ENCODE assay signal across 8 cellular contexts in genomic region chr22:35380537-35381423, GRCh38. TPM values are rescaled to one million over a fixed set of nuclear protein-coding genes. Genes with fewer than 3 reads are reported as not detected.
A peak's percentile ranks its signal among the peaks of the same experiment; 100 is the strongest.
DNase-seq lines count a peak whose midpoint lies in the region; ATAC-seq, FAIRE-seq and TF ChIP-seq lines count a peak whose summit lies in the region.

HMOX1 (plus strand) TSS chr22:35381096; CDS start chr22:35381174, 78 bp downstream.

- H3K27ac ChIP-seq in keratinocyte (ENCODE audit: control insufficient read depth, insufficient read depth, low read length) (peak within 1 kb of the TSS; percentile 30), skin epidermis (peak within 1 kb of the TSS in 20 of 21 experiments; percentile 34 to 87 (median 76))

- no peaks in the 10 kb centered on the region for H3K27me3 ChIP-seq in keratinocyte (ENCODE audit: control insufficient read depth, extremely low read depth, insufficient read depth, low read length)

- H3K4me2 ChIP-seq in keratinocyte (ENCODE audit: control insufficient read depth, extremely low read depth, insufficient read depth, low read depth, low read length), result peak within 1 kb of the TSS; percentile 89

- peak; percentile 69 for DNase-seq in GM04503 (ENCODE audit: low read depth)
- peak; percentile 85 for DNase-seq in HCEC 1CT
- DNase-seq in NCI-H1930 (lab: John Stamatoyannopoulos, UW), result peak; percentile 37 to 57
- DNase-seq in activated CD4-positive, CD25-positive, alpha-beta regulatory T cell treated with anti-CD3 and anti-CD28 coated beads, Interleukin-2, amount 50 U/mL, for 72 hours, result peak; percentile 78
- peak; percentile 91 for DNase-seq in choroid plexus epithelial cell (ENCODE audit: low read depth)
- DNase-seq in keratinocyte (ENCODE audit: low read depth, low spot score), result no peak

- peaks cover 20% of the 10 kb centered on the region for H3K4me1 ChIP-seq in keratinocyte (ENCODE audit: control insufficient read depth, extremely low read depth, insufficient read depth, low read length)

- H3K9me3 ChIP-seq in keratinocyte (ENCODE audit: control insufficient read depth, low read depth, low read length), result no peaks in the 10 kb centered on the region

- no peak for FAIRE-seq in keratinocyte (lab: Jason Lieb, UNC)

- H4K20me1 ChIP-seq in keratinocyte (ENCODE audit: control insufficient read depth, extremely low read depth, insufficient read depth, low read length), result no peaks in the 10 kb centered on the region

- H3K9ac ChIP-seq in keratinocyte (ENCODE audit: control insufficient read depth, extremely low read depth, insufficient read depth, low read length), result peak within 1 kb of the TSS; percentile 76

- peaks cover 0 to 7% of the 10 kb centered on the region in 2 experiments for H3K36me3 ChIP-seq in keratinocyte (ENCODE audit: control insufficient read depth in 2 of 2, extremely low read depth in 1 of 2, insufficient read depth in 2 of 2, low read length in 2 of 2)

- H2AFZ ChIP-seq in keratinocyte (ENCODE audit: control insufficient read depth, low read length), result peak within 1 kb of the TSS; percentile 93

- H3K9me1 ChIP-seq in keratinocyte (ENCODE audit: control insufficient read depth, extremely low read depth, insufficient read depth, low read length), result no peaks in the 10 kb centered on the region

- H3K4me3 ChIP-seq in choroid plexus epithelial cell (ENCODE audit: low read depth, low read length), result peak within 1 kb of the TSS; percentile 81
- H3K4me3 ChIP-seq in keratinocyte (ENCODE audit: control insufficient read depth in 2 of 3, extremely low read depth in 1 of 3, insufficient read depth in 2 of 3, low read depth in 1 of 3, low read length in 3 of 3), result peak within 1 kb of the TSS; percentile 63 to 69 (median 66)
- peak within 1 kb of the TSS; percentile 37 to 49 (median 46) for H3K4me3 ChIP-seq in skin epidermis

- no peak for TF ChIP-seq CTCF in choroid plexus epithelial cell (conservative IDR thresholded peaks at IDR 0.05; ENCODE audit: low read depth, low read length)
- TF ChIP-seq CTCF in keratinocyte (optimal IDR thresholded peaks at IDR 0.05 in 1 of 3, IDR thresholded peaks at IDR 0.05 in 1 of 3, conservative IDR thresholded peaks at IDR 0.05 in 1 of 3; ENCODE audit: extremely low read depth in 1 of 3, insufficient read depth in 2 of 3, low read length in 3 of 3), result peak in 2 of 3 experiments; percentile 11 to 31

- ATAC-seq in HG02981 (IDR thresholded peaks at IDR 0.05; ENCODE audit: unreplicated experiment), result no peak

- no peaks in the 10 kb centered on the region for H3K79me2 ChIP-seq in keratinocyte (ENCODE audit: control insufficient read depth, insufficient read depth, low read length)

- dilution Hi-C loops in keratinocyte (cut with MboI; ENCODE audit: extremely low pct_ligation_motif_present, low sequenced_read_pairs), result no loop called here

RNA-seq across cellular contexts. Expression of gene HMOX1, which starts in this region (rescaled TPM):
- polyA plus RNA-seq in keratinocyte, result 1.5 to 4.5 TPM (median 2.5 TPM) in 3 replicates
- 12.7 TPM for polyA plus RNA-seq in keratinocyte (2011; ENCODE audit: low read depth)
- polyA plus RNA-seq in keratinocyte (2011; cell fraction: cytosol; rRNA removed), result 2.9 and 3.4 TPM in 2 replicates
- polyA plus RNA-seq in keratinocyte (2011; cell fraction: nucleus; rRNA removed), result 4.1 and 4.6 TPM in 2 replicates
- polyA plus RNA-seq in keratinocyte (2012; ENCODE audit: low replicate concordance), result 4.4 and 98.2 TPM in 2 replicates
- polyA minus RNA-seq in keratinocyte, result 1.4 to 6.3 TPM (median 1.9 TPM) in 3 replicates
- polyA minus RNA-seq in keratinocyte (2011; cell fraction: cytosol; rRNA and poly(A)+ RNA removed), result 2.3 TPM
- 2.9 and 5.5 TPM in 2 replicates for polyA minus RNA-seq in keratinocyte (2011; cell fraction: nucleus; rRNA and poly(A)+ RNA removed)
